In genomic region chr15:22850055-22850454, GRCh38 we compare ENCODE assay signal across 2 cellular contexts.
TF ChIP-seq lines count a peak whose summit lies in the region.

No MANE protein-coding gene starts in this region.

TF ChIP-seq in IMR-90, 13 proteins besides CTCF, POLR2A, EP300 and RAD21:
- no peak for TF ChIP-seq CEBPB (IDR thresholded peaks at IDR 0.05; ENCODE audit: low read depth, low read length)
- no peak for TF ChIP-seq RCOR1 (IDR thresholded peaks at IDR 0.05; ENCODE audit: insufficient replicate concordance, low read length)

TF ChIP-seq in GM12878, 131 proteins besides CTCF, POLR2A, EP300 and RAD21:
- TF ChIP-seq EED (IDR thresholded peaks at IDR 0.05; ENCODE audit: low read depth) (no peak), KAT2A (conservative IDR thresholded peaks at IDR 0.05; ENCODE audit: control insufficient read depth, low read depth, low read length) (no peak), FOXM1 (IDR thresholded peaks at IDR 0.05; ENCODE audit: low read depth, low read length) (no peak), SIX5 (IDR thresholded peaks at IDR 0.05; ENCODE audit: low read depth, low read length, severe bottlenecking) (no peak), ZNF24 (IDR thresholded peaks at IDR 0.05) (no peak)
